8 cellular contexts compared by ENCODE assay signal in the genomic region with DNA sequence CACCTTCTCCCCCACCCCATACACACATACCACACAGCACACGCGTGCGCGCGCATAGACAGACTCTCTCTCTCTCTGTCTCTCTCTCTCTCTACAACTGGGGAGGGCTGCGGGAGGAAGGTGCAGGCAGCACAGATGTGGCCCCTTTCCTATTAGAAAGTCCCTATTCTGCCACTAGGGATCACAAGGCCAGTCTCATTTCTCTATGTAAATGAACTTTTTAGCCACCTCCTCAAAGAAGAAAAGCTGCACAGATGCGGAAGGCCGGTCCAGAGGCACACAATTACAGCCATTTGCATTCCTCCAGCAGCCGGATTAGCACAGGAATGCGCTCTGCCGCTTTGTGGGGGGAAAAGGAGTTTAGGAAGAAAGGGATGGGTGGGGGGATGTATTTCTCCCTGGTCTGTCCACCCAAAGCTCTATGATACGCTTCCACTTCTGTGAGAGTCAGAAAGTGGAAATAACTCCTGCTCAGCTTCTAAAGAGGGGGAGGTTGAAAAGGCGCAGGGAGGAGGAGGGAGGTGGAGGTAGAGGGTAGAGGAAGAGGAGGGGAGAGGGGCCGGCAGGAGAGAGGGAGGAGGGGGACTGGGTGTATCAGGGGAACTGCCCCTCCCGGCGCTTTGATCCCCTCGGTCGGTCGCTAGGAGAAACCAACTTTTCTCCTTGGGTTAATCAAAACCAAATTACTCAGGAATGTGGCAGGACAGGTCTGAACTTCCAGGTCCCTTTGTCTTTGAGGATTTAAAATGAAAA. TPM values are rescaled to one million over a fixed set of nuclear protein-coding genes. Genes with fewer than 3 reads are reported as not detected.
DNase-seq lines count a peak whose midpoint lies in the region; ATAC-seq and TF ChIP-seq lines count a peak whose summit lies in the region.

No MANE protein-coding gene starts in this region.

- peaks cover 20% of the 10 kb centered on the region for H3K27me3 Mint-ChIP-seq in nephron (ENCODE audit: low read depth)

- H3K9me3 ChIP-seq in testis: no peaks in the 10 kb centered on the region

- H3K36me3 ChIP-seq in testis (ENCODE audit: low read depth, missing control alignments): no peaks in the 10 kb centered on the region

- peaks cover 78% of the 10 kb centered on the region for H3K4me1 Mint-ChIP-seq in nephron

- H3K27ac ChIP-seq in testis: no peak overlapping the region

- H3K9me3 Mint-ChIP-seq in nephron: no peaks in the 10 kb centered on the region

- no peaks in the 10 kb centered on the region for H3K27me3 ChIP-seq in testis

- intact Hi-C loops in testis (cut with DNase I; ENCODE audit: low total_unique reads): no loop called here

- no peaks in the 10 kb centered on the region for H3K36me3 Mint-ChIP-seq in nephron (ENCODE audit: low read depth)

- TF ChIP-seq CTCF in nephron (IDR thresholded peaks at IDR 0.05; ENCODE audit: unreplicated experiment in 3 of 3) (no peak), testis (IDR thresholded peaks at IDR 0.05) (no peak)

- DNase-seq in testis: no peak
- no peak for DNase-seq in stimulated activated CD4-positive, alpha-beta T cell treated with anti-CD3 and anti-CD28 coated beads, Interleukin-4, amount 100 ng/mL, for 1 hour
- no peak for DNase-seq in SHP77 treated with DMSO at 0.1 percent for 48 hours (lab: John Stamatoyannopoulos, UW)
- no peak for DNase-seq in NCI-H1694 (lab: John Stamatoyannopoulos, UW)

- 70 to 85% methylated on average over 18 to 19 of the region's 19 CpGs for WGBS in testis, 2 donors

- TF ChIP-seq POLR2A in testis (IDR thresholded peaks at IDR 0.05): no peak

- no peaks in the 10 kb centered on the region for H3K4me1 ChIP-seq in testis

- TF ChIP-seq EP300 in Ishikawa (IDR thresholded peaks at IDR 0.05; ENCODE audit: borderline replicate concordance): peak; percentile 37; the same call in 1 of the 2 replicates

- peak overlapping the region; percentile 88 to 97 (median 94) for H3K27ac Mint-ChIP-seq in nephron

- peak overlapping the region; percentile 45 to 71 (median 51) for H3K4me3 Mint-ChIP-seq in nephron

- no peak for TF ChIP-seq RAD21 in Ishikawa (IDR thresholded peaks at IDR 0.05; ENCODE audit: low read depth)

- H3K4me3 ChIP-seq in testis: no peak overlapping the region

- ATAC-seq in GM18498 (IDR thresholded peaks at IDR 0.05; ENCODE audit: unreplicated experiment) (peak; percentile 77), GM21619 (IDR thresholded peaks at IDR 0.05; ENCODE audit: unreplicated experiment) (peak; percentile 79)

TF ChIP-seq in Ishikawa, 13 proteins besides CTCF, POLR2A, EP300 and RAD21:
- TF ChIP-seq ZBTB7A (IDR thresholded peaks at IDR 0.05; ENCODE audit: low read depth) (0 out of 2 replicates have a peak, but pooled peaks have one; percentile 14), CEBPB (IDR thresholded peaks at IDR 0.05) (no peak), NFIC (IDR thresholded peaks at IDR 0.05) (no peak), TEAD4 (IDR thresholded peaks at IDR 0.05) (peak; percentile 90), TCF12 (IDR thresholded peaks at IDR 0.05; ENCODE audit: low read depth) (peak; percentile 32), YY1 (IDR thresholded peaks at IDR 0.05; ENCODE audit: low read depth) (peak; percentile 52; the same call in 1 of the 2 replicates), EGR1 (IDR thresholded peaks at IDR 0.05) (no peak), CREB1 (IDR thresholded peaks at IDR 0.05; ENCODE audit: low read depth) (no peak)
- TF ChIP-seq, protein P1, sequence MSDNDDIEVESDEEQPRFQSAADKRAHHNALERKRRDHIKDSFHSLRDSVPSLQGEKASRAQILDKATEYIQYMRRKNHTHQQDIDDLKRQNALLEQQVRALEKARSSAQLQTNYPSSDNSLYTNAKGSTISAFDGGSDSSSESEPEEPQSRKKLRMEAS (IDR thresholded peaks at IDR 0.05): peak; percentile 29; the same call in 1 of the 2 replicates

RNA-seq across cellular contexts. Expression of a gene that starts 11.7 kb away (rescaled TPM):
- 10 to 100 TPM; 15.7 to 19.9 TPM for total RNA-seq in testis
- 3.3 TPM for polyA plus RNA-seq in testis (ENCODE audit: insufficient read depth, low read depth, low replicate concordance)
